1 cellular context compared by ENCODE assay signal in the genomic region with DNA sequence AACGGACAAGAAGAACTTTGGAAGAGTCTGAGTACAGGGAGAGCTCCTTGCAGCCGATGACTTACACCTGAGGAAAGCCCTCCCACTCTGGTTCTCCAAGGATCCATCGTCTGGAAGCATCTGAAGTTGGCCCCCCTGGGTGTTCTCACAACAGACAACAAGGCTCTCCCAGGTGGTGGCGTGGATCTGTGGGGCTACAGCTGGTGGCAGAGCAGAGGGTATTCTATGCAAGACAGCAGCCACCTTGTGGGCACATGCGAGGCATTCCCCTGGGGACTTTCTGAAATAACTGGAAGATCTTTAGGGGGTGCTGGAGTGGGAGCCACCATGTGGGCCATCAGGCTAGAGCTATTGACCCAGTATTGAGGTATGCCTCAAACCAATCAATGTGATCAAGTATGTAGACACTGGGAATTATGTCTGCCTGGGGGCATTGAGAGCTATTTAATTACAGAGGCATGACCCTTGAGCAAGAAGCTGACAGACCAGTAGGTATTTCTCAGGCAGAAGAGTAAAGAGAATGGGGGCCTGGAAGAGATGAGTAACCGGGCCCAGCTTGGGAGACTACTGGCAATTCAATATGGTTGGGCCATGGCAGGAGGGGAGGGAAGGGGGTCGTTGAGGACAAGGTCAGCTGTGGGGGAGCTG.
TF ChIP-seq lines count a peak whose summit lies in the region.

No MANE protein-coding gene starts in this region.

TF ChIP-seq in K562, 482 proteins besides CTCF, POLR2A, EP300 and RAD21:
- TF ChIP-seq, protein P1, sequence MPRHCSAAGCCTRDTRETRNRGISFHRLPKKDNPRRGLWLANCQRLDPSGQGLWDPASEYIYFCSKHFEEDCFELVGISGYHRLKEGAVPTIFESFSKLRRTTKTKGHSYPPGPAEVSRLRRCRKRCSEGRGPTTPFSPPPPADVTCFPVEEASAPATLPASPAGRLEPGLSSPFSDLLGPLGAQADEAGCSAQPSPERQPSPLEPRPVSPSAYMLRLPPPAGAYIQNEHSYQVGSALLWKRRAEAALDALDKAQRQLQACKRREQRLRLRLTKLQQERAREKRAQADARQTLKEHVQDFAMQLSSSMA (CRISPR knock-in tag; IDR thresholded peaks at IDR 0.05), result no peak
- TF ChIP-seq GTF3C2 (IDR thresholded peaks at IDR 0.05; ENCODE audit: borderline replicate concordance, extremely low read depth, insufficient read length) (no peak), ZNF175 (CRISPR knock-in tag; IDR thresholded peaks at IDR 0.05; ENCODE audit: low read depth) (no peak), SETDB1 (IDR thresholded peaks at IDR 0.05; ENCODE audit: low read length) (no peak), HES1 (IDR thresholded peaks at IDR 0.05; ENCODE audit: low read depth) (no peak), LARP7 (IDR thresholded peaks at IDR 0.05) (no peak), KAT2B (IDR thresholded peaks at IDR 0.05; ENCODE audit: low read depth, low read length) (no peak), E2F5 (CRISPR knock-in tag; IDR thresholded peaks at IDR 0.05) (no peak), TRIM24 (IDR thresholded peaks at IDR 0.05) (no peak), ZNF143 (CRISPR knock-in tag; IDR thresholded peaks at IDR 0.05) (no peak), ZNF561 (CRISPR knock-in tag; conservative IDR thresholded peaks at IDR 0.05) (no peak), MBD2 (IDR thresholded peaks at IDR 0.05; ENCODE audit: borderline replicate concordance, low read depth) (no peak)
- TF ChIP-seq, protein P2, sequence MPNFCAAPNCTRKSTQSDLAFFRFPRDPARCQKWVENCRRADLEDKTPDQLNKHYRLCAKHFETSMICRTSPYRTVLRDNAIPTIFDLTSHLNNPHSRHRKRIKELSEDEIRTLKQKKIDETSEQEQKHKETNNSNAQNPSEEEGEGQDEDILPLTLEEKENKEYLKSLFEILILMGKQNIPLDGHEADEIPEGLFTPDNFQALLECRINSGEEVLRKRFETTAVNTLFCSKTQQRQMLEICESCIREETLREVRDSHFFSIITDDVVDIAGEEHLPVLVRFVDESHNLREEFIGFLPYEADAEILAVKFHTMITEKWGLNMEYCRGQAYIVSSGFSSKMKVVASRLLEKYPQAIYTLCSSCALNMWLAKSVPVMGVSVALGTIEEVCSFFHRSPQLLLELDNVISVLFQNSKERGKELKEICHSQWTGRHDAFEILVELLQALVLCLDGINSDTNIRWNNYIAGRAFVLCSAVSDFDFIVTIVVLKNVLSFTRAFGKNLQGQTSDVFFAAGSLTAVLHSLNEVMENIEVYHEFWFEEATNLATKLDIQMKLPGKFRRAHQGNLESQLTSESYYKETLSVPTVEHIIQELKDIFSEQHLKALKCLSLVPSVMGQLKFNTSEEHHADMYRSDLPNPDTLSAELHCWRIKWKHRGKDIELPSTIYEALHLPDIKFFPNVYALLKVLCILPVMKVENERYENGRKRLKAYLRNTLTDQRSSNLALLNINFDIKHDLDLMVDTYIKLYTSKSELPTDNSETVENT (CRISPR knock-in tag; IDR thresholded peaks at IDR 0.05), result no peak
